In genomic region chr20:3820901-3821727, GRCh38 we compare ENCODE assay signal across 8 cellular contexts. TPM values are rescaled to one million over a fixed set of nuclear protein-coding genes. Genes with fewer than 3 reads are reported as not detected.
A peak's percentile ranks its signal among the peaks of the same experiment; 100 is the strongest.
DNase-seq lines count a peak whose midpoint lies in the region; ATAC-seq and TF ChIP-seq lines count a peak whose summit lies in the region.

No MANE protein-coding gene starts in this region.

- H3K9me2 ChIP-seq in SK-N-SH = no peaks in the 10 kb centered on the region

- POLR2A ChIA-PET in SK-N-SH (lab: Yijun Ruan, JAX) = interaction anchor here (0.6 to 2.0 kb wide), 16 partner anchors 9 to 264 kb away, joined by 3 to 20 read pairs (median 4); partner anchors contain the start of genes ADISSP, CDC25B, CENPB and MAVS

- no peaks in the 10 kb centered on the region for H3F3A ChIP-seq in SK-N-SH (replicated peaks; ENCODE audit: insufficient read depth)

- peak overlapping the region; percentile 84 for H2AFZ ChIP-seq in SK-N-SH (ENCODE audit: low read depth)

- H3K27me3 ChIP-seq in SK-N-SH (ENCODE audit: insufficient read depth) (no peaks in the 10 kb centered on the region), iPS DF 6.9 (ENCODE audit: control insufficient read depth, insufficient read depth, low read length) (no peaks in the 10 kb centered on the region), stomach (no peaks in the 10 kb centered on the region)

- ATAC-seq in SK-N-SH treated with all-trans-retinoic acid at 6 μM for 48 hours (no peak; the same call in 2 of the 3 replicates), HG03439 (IDR thresholded peaks at IDR 0.05; ENCODE audit: unreplicated experiment) (no peak)

- H3K4me3 ChIP-seq in SK-N-SH (ENCODE audit: low read depth in 2 of 2, low read length in 1 of 2) = peak overlapping the region; percentile 80 to 84
- peak overlapping the region; percentile 61; the same call in 1 of the 2 replicates for H3K4me3 ChIP-seq in iPS DF 6.9 (ENCODE audit: low read length)
- peak overlapping the region; percentile 60 to 73 (median 64) for H3K4me3 ChIP-seq in stomach

- peak overlapping the region; percentile 92 to 97 for H3K27ac ChIP-seq in SK-N-SH (ENCODE audit: low read depth in 2 of 2, low read length in 1 of 2)
- peak overlapping the region; percentile 99 for H3K27ac ChIP-seq in VCaP
- H3K27ac ChIP-seq in iPS DF 6.9 (ENCODE audit: low read length) = no peak overlapping the region
- H3K27ac ChIP-seq in stomach = peak overlapping the region; percentile 93 to 100 (median 97)

- no peak for DNase-seq in SK-N-SH
- no peak for DNase-seq in iPS DF 6.9 (ENCODE audit: low read depth, low spot score)
- DNase-seq in stomach = no peak
- DNase-seq in medulla oblongata (ENCODE audit: extremely low spot score) = no peak
- DNase-seq in DMS153 (lab: John Stamatoyannopoulos, UW) = no peak

- TF ChIP-seq CTCF in SK-N-SH (IDR thresholded peaks at IDR 0.05) (no peak), VCaP (conservative IDR thresholded peaks at IDR 0.05) (no peak), stomach (IDR thresholded peaks at IDR 0.05) (no peak)

- H3K9ac ChIP-seq in SK-N-SH = peak overlapping the region; percentile 93

- no peak for TF ChIP-seq RAD21 in SK-N-SH (IDR thresholded peaks at IDR 0.05; ENCODE audit: low read length)

- peak overlapping the region; percentile 91 for H3K4me2 ChIP-seq in SK-N-SH

- intact Hi-C loops in stomach (cut with DNase I; ENCODE audit: low total_unique reads) = no loop called here

- TF ChIP-seq EP300 in SK-N-SH (IDR thresholded peaks at IDR 0.05; ENCODE audit: borderline replicate concordance in 1 of 2, low read depth in 1 of 2, low read length in 1 of 2) (no peak), stomach (IDR thresholded peaks at IDR 0.05) (no peak)

- H3K36me3 ChIP-seq in SK-N-SH (replicated peaks in 1 of 2; ENCODE audit: control insufficient read depth in 1 of 2, insufficient read depth in 2 of 2, low read length in 1 of 2) (peaks cover 12 to 27% of the 10 kb centered on the region in 2 experiments), iPS DF 6.9 (ENCODE audit: control insufficient read depth, insufficient read depth, low read length) (no peaks in the 10 kb centered on the region), stomach (peaks cover 32 to 43% (median 43%) of the 10 kb centered on the region in 4 donors)

- H3K9me3 ChIP-seq in SK-N-SH (no peaks in the 10 kb centered on the region), iPS DF 6.9 (ENCODE audit: control insufficient read depth, insufficient read depth, low read length) (no peaks in the 10 kb centered on the region), stomach (no peaks in the 10 kb centered on the region)

- CTCF ChIA-PET in SK-N-SH (lab: Yijun Ruan, JAX) = interaction anchor here (0.7 to 8.8 kb wide), 28 partner anchors 8 to 289 kb away, joined by 3 to 161 read pairs (median 6); partner anchors contain the start of genes ADISSP, CDC25B, CENPB and MAVS

- WGBS in SK-N-SH (ENCODE audit: low lambda C conversion rate) = 42% methylated on average over 20 of the region's 20 CpGs
- WGBS in iPS DF 6.9 (ENCODE audit: insufficient coverage, insufficient read length) = no CpG with 5 or more reads among the region's 20 CpGs
- 38 to 43% (median 41%) methylated on average over 20 of the region's 20 CpGs for WGBS in stomach, 5 donors

- H4K20me1 ChIP-seq in SK-N-SH (ENCODE audit: insufficient read depth) = no peaks in the 10 kb centered on the region

- no peak for TF ChIP-seq POLR2A in stomach (IDR thresholded peaks at IDR 0.05)

- H3K4me1 ChIP-seq in SK-N-SH (ENCODE audit: control insufficient read depth in 1 of 2, insufficient read depth in 2 of 2, low read depth in 1 of 2, low read length in 1 of 2) (peaks cover 11 to 23% of the 10 kb centered on the region in 2 experiments; a peak in 2 of 4 replicates), iPS DF 6.9 (ENCODE audit: control insufficient read depth, insufficient read depth, low read length) (0 out of 2 replicates have a peak, but pooled peaks cover 2% of the 10 kb centered on the region), stomach (peaks cover 21 to 34% (median 30%) of the 10 kb centered on the region in 4 donors)

- H3K79me2 ChIP-seq in SK-N-SH (ENCODE audit: insufficient read depth) = peaks cover 17% of the 10 kb centered on the region

TF ChIP-seq in SK-N-SH, 30 proteins besides CTCF, POLR2A, EP300 and RAD21 (continues in another document):
- no peak for TF ChIP-seq TAF1 (IDR thresholded peaks at IDR 0.05; ENCODE audit: borderline replicate concordance, low read depth, low read length)
- TF ChIP-seq FOSL2 (IDR thresholded peaks at IDR 0.05; ENCODE audit: borderline replicate concordance, low read depth) = no peak
- 0 out of 2 replicates have a peak, but pooled peaks have one; percentile 3 for TF ChIP-seq RFX5 (IDR thresholded peaks at IDR 0.05; ENCODE audit: low read length)
- TF ChIP-seq MXI1 (IDR thresholded peaks at IDR 0.05; ENCODE audit: low read depth, low read length) = 0 out of 2 replicates have a peak, but pooled peaks have one; percentile 2
- TF ChIP-seq ELF1 (IDR thresholded peaks at IDR 0.05) = 0 out of 2 replicates have a peak, but pooled peaks have one; percentile 4
- TF ChIP-seq CHD2 (IDR thresholded peaks at IDR 0.05; ENCODE audit: low read length, partially characterized antibody) = no peak
- no peak for TF ChIP-seq NRF1 (IDR thresholded peaks at IDR 0.05; ENCODE audit: low read depth, low read length)
- no peak for TF ChIP-seq PBX3 (IDR thresholded peaks at IDR 0.05)

TF ChIP-seq in SK-N-SH treated with all-trans-retinoic acid at 6 μM for 48 hours, 23 proteins besides CTCF, POLR2A, EP300 and RAD21 (continues in another document):
- TF ChIP-seq CREB5 (CRISPR knock-in tag; IDR thresholded peaks at IDR 0.05; ENCODE audit: low read depth) = no peak
- no peak for TF ChIP-seq ISL1 (CRISPR knock-in tag; IDR thresholded peaks at IDR 0.05)
- TF ChIP-seq ZFP3 (CRISPR knock-in tag; IDR thresholded peaks at IDR 0.05) = no peak
- no peak for TF ChIP-seq TCF4 (CRISPR knock-in tag; IDR thresholded peaks at IDR 0.05; ENCODE audit: borderline replicate concordance)
- no peak for TF ChIP-seq ARNTL (CRISPR knock-in tag; IDR thresholded peaks at IDR 0.05; ENCODE audit: borderline replicate concordance, low read depth)
- TF ChIP-seq BACH2 (CRISPR knock-in tag; IDR thresholded peaks at IDR 0.05; ENCODE audit: borderline replicate concordance) = no peak
- TF ChIP-seq ESRRG (CRISPR knock-in tag; IDR thresholded peaks at IDR 0.05) = no peak
- no peak for TF ChIP-seq CSRNP3 (CRISPR knock-in tag; IDR thresholded peaks at IDR 0.05)
- no peak for TF ChIP-seq SNAI2 (CRISPR knock-in tag; IDR thresholded peaks at IDR 0.05)
- no peak for TF ChIP-seq OSR1 (CRISPR knock-in tag; IDR thresholded peaks at IDR 0.05)
- no peak for TF ChIP-seq ZFP30 (CRISPR knock-in tag; IDR thresholded peaks at IDR 0.05)
- no peak for TF ChIP-seq RARB (CRISPR knock-in tag; IDR thresholded peaks at IDR 0.05)

RNA-seq across cellular contexts. Expression of gene AP5S1, which starts 0.8 kb away (rescaled TPM):
- polyA plus RNA-seq in SK-N-SH (2012; rRNA removed) = 8.6 and 10.3 TPM in 2 replicates
- 4.7 and 6.5 TPM in 2 replicates for polyA plus RNA-seq in SK-N-SH (2012; cell fraction: cytosol; rRNA removed)
- 9.7 and 10.8 TPM in 2 replicates for polyA plus RNA-seq in SK-N-SH (2012; cell fraction: nucleus; rRNA removed)
- 10 to 100 TPM in 1 of 5 donors, 1 to 10 TPM in 4; 1.8 to 14.8 (median 4.2) TPM for total RNA-seq in stomach
- polyA plus RNA-seq in stomach = 10 to 100 TPM in 1 of 3 donors, 1 to 10 TPM in 2; 6.1 to 10.4 (median 7.9) TPM

RNA-seq across cellular contexts. Expression of gene CDC25B, which starts 25.0 kb away (rescaled TPM):
- polyA plus RNA-seq in SK-N-SH (2012; rRNA removed) (41.5 and 56.5 TPM in 2 replicates), stomach (10 to 100 TPM; 18.0 to 23.1 (median 22.6) TPM)
- 26.5 and 35.3 TPM in 2 replicates for polyA plus RNA-seq in SK-N-SH (2012; cell fraction: cytosol; rRNA removed)
- polyA plus RNA-seq in SK-N-SH (2012; cell fraction: nucleus; rRNA removed) = 173 and 208 TPM in 2 replicates
- 10 to 100 TPM in 4 of 5 donors, 1 to 10 TPM in 1; 9.4 to 56.5 (median 32.6) TPM for total RNA-seq in stomach

RNA-seq across cellular contexts. Expression of gene MAVS, which starts 25.5 kb away (rescaled TPM):
- polyA plus RNA-seq in SK-N-SH (2012; rRNA removed) (9.1 and 10.5 TPM in 2 replicates), stomach (10 to 100 TPM in 1 of 3 donors, 1 to 10 TPM in 2; 6.3 to 15.1 (median 9.2) TPM)
- polyA plus RNA-seq in SK-N-SH (2012; cell fraction: cytosol; rRNA removed) = 5.1 and 6.6 TPM in 2 replicates
- 22.6 and 28.8 TPM in 2 replicates for polyA plus RNA-seq in SK-N-SH (2012; cell fraction: nucleus; rRNA removed)
- total RNA-seq in stomach = 10 to 100 TPM; 26.6 to 50.4 (median 37.1) TPM

RNA-seq across cellular contexts. Expression of gene CENPB, which starts 34.6 kb away (rescaled TPM):
- 37.6 and 41.2 TPM in 2 replicates for polyA plus RNA-seq in SK-N-SH (2012; rRNA removed)
- polyA plus RNA-seq in SK-N-SH (2012; cell fraction: cytosol; rRNA removed) = 29.8 and 39.9 TPM in 2 replicates
- polyA plus RNA-seq in SK-N-SH (2012; cell fraction: nucleus; rRNA removed) = 26.3 and 35.2 TPM in 2 replicates
- 100 to 1,000 TPM in 1 of 5 donors, 10 to 100 TPM in 4; 24.5 to 130 (median 68.3) TPM for total RNA-seq in stomach
- 10 to 100 TPM; 36.5 to 90.7 (median 79.6) TPM for polyA plus RNA-seq in stomach

RNA-seq across cellular contexts. Expression of gene SPEF1, which starts 39.9 kb away (rescaled TPM):
- polyA plus RNA-seq in SK-N-SH (2012; rRNA removed) = 1.6 and 1.8 TPM in 2 replicates
- 1.1 and 1.4 TPM in 2 replicates for polyA plus RNA-seq in SK-N-SH (2012; cell fraction: cytosol; rRNA removed)
- 4.5 and 5.8 TPM in 2 replicates for polyA plus RNA-seq in SK-N-SH (2012; cell fraction: nucleus; rRNA removed)
- not detected for total RNA-seq in stomach
- under 1 TPM in 2 of 3 donors, not detected in 1; 0.18 to 0.19 TPM for polyA plus RNA-seq in stomach
